Comparison of ENCODE assay signal across 25 cellular contexts in genomic region chr11:105825141-105825540, GRCh38.
"Had no signal": no experiment of that assay in that cellular context is flagged by ENCODE, and none has a peak within 500 bp of the region (broad histone marks: within the 10 kb centered on the region; RNA-seq: fewer than 3 reads in every experiment).

No MANE protein-coding gene starts in this region.

- DNase-seq: naive thymus-derived CD8-positive, alpha-beta T cell; nephron progenitor cell; occipital lobe; ovary; posterior cingulate gyrus; psoas muscle; right cardiac atrium; right lobe of liver; sigmoid colon; small intestine; stimulated activated CD4-positive, alpha-beta T cell treated with anti-CD3 and anti-CD28 coated beads, Interleukin-1b, Interleukin-23, amount 100 ng/mL, for 48 hours; stimulated activated CD4-positive, alpha-beta T cell treated with anti-CD3 and anti-CD28 coated beads, Interleukin-4, amount 100 ng/mL, for 1 hour; stimulated activated CD4-positive, alpha-beta T cell treated with anti-CD3 and anti-CD28 coated beads, Interleukin-4, amount 100 ng/mL, for 4 hours; stimulated activated CD8-positive, alpha-beta memory T cell treated with anti-CD3 and anti-CD28 coated beads, Interleukin-4, amount 100 ng/mL, for 48 hours; stimulated activated naive CD4-positive, alpha-beta T cell; stimulated activated naive CD8-positive, alpha-beta T cell treated with anti-CD3 and anti-CD28 coated beads, Interleukin-15, amount 100 ng/mL, for 72 hours; stimulated activated naive CD8-positive, alpha-beta T cell treated with anti-CD3 and anti-CD28 coated beads, Interleukin-15, Interleukin-2, amounts not matched to agents 100 U/mL and 50 U/mL, for 24 hours; substantia nigra; testis; tibial artery; transverse colon; upper lobe of right lung; uterus had no signal

- H3K4me3 ChIP-seq: ovary, psoas muscle, right lobe of liver, sigmoid colon, suprapubic skin, testis, tibial artery, transverse colon, upper lobe of right lung, uterus had no signal

- H3K9me3 ChIP-seq: ovary, psoas muscle, right lobe of liver, sigmoid colon, suprapubic skin, testis, tibial artery, transverse colon, upper lobe of right lung, uterus had no signal

- H3K4me1 ChIP-seq: parathyroid adenoma, psoas muscle, right lobe of liver, sigmoid colon, suprapubic skin, testis, tibial artery, transverse colon, upper lobe of right lung, uterus had no signal

- H3K36me3 ChIP-seq: ovary, right lobe of liver, sigmoid colon, suprapubic skin, tibial artery, transverse colon, upper lobe of right lung, uterus had no signal

- H2AFZ ChIP-seq: parathyroid adenoma had no signal

- H3K9ac ChIP-seq: parathyroid adenoma had no signal

- H3K27me3 ChIP-seq: ovary, right lobe of liver, sigmoid colon, suprapubic skin, testis, transverse colon, upper lobe of right lung, uterus had no signal

- H3K27ac ChIP-seq: ovary, parathyroid adenoma, psoas muscle, right lobe of liver, sigmoid colon, suprapubic skin, testis, tibial artery, transverse colon, upper lobe of right lung, uterus had no signal
